ENCODE assay signal across 18 cellular contexts in genomic region chr11:134901955-134902707, GRCh38.
DNase-seq lines count a peak whose midpoint lies in the region; ATAC-seq and TF ChIP-seq lines count a peak whose summit lies in the region.
"Had no signal": no experiment of that assay in that cellular context is flagged by ENCODE, and none has a peak within 500 bp of the region (broad histone marks: within the 10 kb centered on the region; RNA-seq: fewer than 3 reads in every experiment).

No MANE protein-coding gene starts in this region.

- WGBS in mesendoderm (ENCODE audit: extremely low coverage, insufficient coverage, low lambda C conversion rate), result no CpG with 5 or more reads among the region's 8 CpGs
- WGBS in thyroid gland, 2 donors, result 64 to 66% methylated on average over 8 of the region's 8 CpGs

- no peaks in the 10 kb centered on the region for H3K36me3 Mint-ChIP-seq in brain

- H3K4me3 Mint-ChIP-seq in brain, result no peak overlapping the region
- H3K4me3 Mint-ChIP-seq: B cell; CD4-positive, alpha-beta T cell; H9 had no signal

- intact Hi-C loops in thyroid gland (cut with DNase I), result no loop called here

- H3K56ac ChIP-seq in mesendoderm (ENCODE audit: low read length), result no peak overlapping the region

- H2BK15ac ChIP-seq in mesendoderm (replicated peaks; ENCODE audit: low read depth), result no peak overlapping the region

- peak overlapping the region; percentile 57 for H3K23ac ChIP-seq in mesendoderm (ENCODE audit: low read length)

- no peak overlapping the region for H3K4me2 ChIP-seq in mesendoderm (ENCODE audit: low read length)

- DNase-seq in NCI-H748 (lab: John Stamatoyannopoulos, UW; ENCODE audit: unreplicated experiment), result peak; percentile 25
- DNase-seq in NCI-H748 treated with DMSO at 0.1 percent for 48 hours (lab: John Stamatoyannopoulos, UW), result no peak
- no peak for DNase-seq in mesendoderm
- peak; percentile 11 to 53 for DNase-seq in thyroid gland
- DNase-seq in GM10266 (ENCODE audit: extremely low spot score), result no peak
- DNase-seq: ACHN; C1 segment of cervical spinal cord; Calu3; CD4-positive, alpha-beta T cell; DMS 273 treated with DMSO at 0.1 percent for 48 hours; DMS79 treated with DMSO at 0.1 percent for 48 hours; EL; GM23248; H9 had no signal

- peaks cover 43% of the 10 kb centered on the region for H3K4me1 Mint-ChIP-seq in brain
- H3K4me1 Mint-ChIP-seq: B cell had no signal

- TF ChIP-seq CTCF in brain (conservative IDR thresholded peaks at IDR 0.05), result no peak
- no peak for TF ChIP-seq CTCF in thyroid gland (IDR thresholded peaks at IDR 0.05)
- no peak for TF ChIP-seq CTCF in GM10266 (IDR thresholded peaks at IDR 0.05; ENCODE audit: control insufficient read depth, insufficient read depth, low read depth, missing control alignments)

- H3K27ac Mint-ChIP-seq in brain, result peak overlapping the region in 4 of 5 experiments; percentile 13 to 94 (median 81)
- H3K27ac Mint-ChIP-seq: B cell; CD4-positive, alpha-beta T cell had no signal

- no peak overlapping the region for H2BK120ac ChIP-seq in mesendoderm (ENCODE audit: low read depth, low read length)

- peaks cover 16% of the 10 kb centered on the region for H3K27me3 Mint-ChIP-seq in brain

- H3K27me3 ChIP-seq in mesendoderm (ENCODE audit: insufficient read depth, low read length, poor library complexity) (no peaks in the 10 kb centered on the region), thyroid gland (no peaks in the 10 kb centered on the region)

- no peak overlapping the region for H2AK5ac ChIP-seq in mesendoderm (ENCODE audit: low read length)

- H3K18ac ChIP-seq in mesendoderm (ENCODE audit: low read length), result no peak overlapping the region

- no peak overlapping the region for H3K9ac ChIP-seq in mesendoderm (ENCODE audit: low read length)
- H3K9ac ChIP-seq: GM23248 had no signal

- H3K79me2 ChIP-seq in mesendoderm (ENCODE audit: control insufficient read depth, insufficient read depth, low read length), result no peaks in the 10 kb centered on the region

- H3K4ac ChIP-seq in mesendoderm (ENCODE audit: low read depth, low read length), result no peak overlapping the region

- no peaks in the 10 kb centered on the region for H3K79me1 ChIP-seq in mesendoderm (ENCODE audit: low read length)

- H3K9me3 ChIP-seq in thyroid gland, result no peaks in the 10 kb centered on the region

- H3K4me1 ChIP-seq in mesendoderm (ENCODE audit: control insufficient read depth, low read depth, low read length) (no peaks in the 10 kb centered on the region), thyroid gland (peaks cover 0 to 5% of the 10 kb centered on the region in 2 donors)

- H3K36me3 ChIP-seq in mesendoderm (ENCODE audit: control insufficient read depth, insufficient read depth, low read length) (no peaks in the 10 kb centered on the region), thyroid gland (no peaks in the 10 kb centered on the region)

- H4K5ac ChIP-seq in mesendoderm (ENCODE audit: low read length), result no peak overlapping the region

- H2BK5ac ChIP-seq in mesendoderm (ENCODE audit: low read length), result no peak overlapping the region

- no peak for ATAC-seq in GM18519 (IDR thresholded peaks at IDR 0.05; ENCODE audit: low FRiP score, unreplicated experiment)
- no peak for ATAC-seq in GM21447 (IDR thresholded peaks at IDR 0.05; ENCODE audit: unreplicated experiment)

- no peak for TF ChIP-seq POLR2A in thyroid gland (IDR thresholded peaks at IDR 0.05)

- H4K8ac ChIP-seq in mesendoderm (ENCODE audit: low read depth, low read length), result no peak overlapping the region

- H3K27ac ChIP-seq in mesendoderm (ENCODE audit: low read depth, low read length), result no peak overlapping the region
- no peak overlapping the region for H3K27ac ChIP-seq in thyroid gland
- H3K27ac ChIP-seq: GM23248 had no signal

- H3K9me3 Mint-ChIP-seq in brain, result no peaks in the 10 kb centered on the region
- H3K9me3 Mint-ChIP-seq: CD4-positive, alpha-beta T cell; H9 had no signal

- H3K4me3 ChIP-seq in mesendoderm (ENCODE audit: low read length) (no peak overlapping the region), thyroid gland (replicated peaks in 1 of 3) (no peak overlapping the region)
- H3K4me3 ChIP-seq: GM23248 had no signal

Comparison
In these comparisons a context has a peak if more than half of its experiments do, and no peak if none do; other contexts are left out.
1. DNase-seq: peak in NCI-H748 (single experiment) and thyroid gland (2 of 2); none in NCI-H748 treated with DMSO at 0.1 percent for 48 hours (single experiment), mesendoderm (single experiment) and GM10266 (single experiment).